26 cellular contexts compared by ENCODE assay signal in genomic region chr17:79167486-79167885, GRCh38.
"Had no signal": no experiment of that assay in that cellular context is flagged by ENCODE, and none has a peak within 500 bp of the region (broad histone marks: within the 10 kb centered on the region; RNA-seq: fewer than 3 reads in every experiment).

No MANE protein-coding gene starts in this region.

- H3K4me3 ChIP-seq: stomach, suprapubic skin, testis, thoracic aorta, thyroid gland, tibial nerve, transverse colon, upper lobe of left lung, upper lobe of right lung, uterus, vagina had no signal

- H3K36me3 Mint-ChIP-seq: stimulated activated effector memory CD8-positive, alpha-beta T cell treated with anti-CD3 and anti-CD28 coated beads, Interleukin-12 subunit alpha, Interleukin-12 subunit beta, amount 100 ng/mL, for 72 hours; stimulated activated memory B cell treated with anti-CD40 and anti-IgM and Interleukin-4, amounts not matched to agents 10 μg/mL and 1 μg/mL and 100 μg/mL, for 72 hours; stimulated activated naive B cell treated with anti-CD40 and anti-IgM and Interleukin-4, amounts not matched to agents 10 μg/mL and 1 μg/mL and 100 μg/mL, for 72 hours; type B pancreatic cell had no signal

- H3K36me3 ChIP-seq: stomach, suprapubic skin, thoracic aorta, thyroid gland, tibial nerve, transverse colon, upper lobe of left lung, upper lobe of right lung, uterus, vagina had no signal

- H3K27ac ChIP-seq: stomach, suprapubic skin, testis, thoracic aorta, thyroid gland, tibial nerve, transverse colon, upper lobe of left lung, upper lobe of right lung, uterus, vagina had no signal

- H3K27me3 Mint-ChIP-seq: stimulated activated naive CD8-positive, alpha-beta T cell treated with anti-CD3 and anti-CD28 coated beads, Interleukin-15, Interleukin-2, amounts not matched to agents 100 ng/mL and 50 ng/mL, for 24 hours had no signal

- H3K27me3 ChIP-seq: testis, thyroid gland, uterus, vagina had no signal

- H3K4me1 ChIP-seq: stomach, suprapubic skin, testis, thyroid gland, tibial nerve, transverse colon, upper lobe of left lung, upper lobe of right lung, uterus, vagina had no signal

- H3K9me3 ChIP-seq: stomach, suprapubic skin, testis, thoracic aorta, thyroid gland, tibial nerve, transverse colon, upper lobe of left lung, upper lobe of right lung, uterus, vagina had no signal

- H3K4me3 Mint-ChIP-seq: stimulated activated effector memory CD8-positive, alpha-beta T cell treated with anti-CD3 and anti-CD28 coated beads, Interleukin-12 subunit alpha, Interleukin-12 subunit beta, amount 100 ng/mL, for 72 hours; stimulated activated memory B cell treated with anti-CD40 and anti-IgM and Interleukin-4, amounts not matched to agents 10 μg/mL and 1 μg/mL and 100 μg/mL, for 72 hours; stimulated activated naive B cell treated with anti-CD40 and anti-IgM and Interleukin-4, amounts not matched to agents 10 μg/mL and 1 μg/mL and 100 μg/mL, for 72 hours; stimulated activated naive CD8-positive, alpha-beta T cell treated with anti-CD3 and anti-CD28 coated beads, Interleukin-15, amount 100 ng/mL, for 72 hours; stimulated activated naive CD8-positive, alpha-beta T cell treated with anti-CD3 and anti-CD28 coated beads, Interleukin-15, Interleukin-2, amounts not matched to agents 100 ng/mL and 50 ng/mL, for 24 hours; type B pancreatic cell had no signal

- ATAC-seq: stimulated activated effector memory CD8-positive, alpha-beta T cell treated with anti-CD3 and anti-CD28 coated beads, Interleukin-12 subunit alpha, Interleukin-12 subunit beta, amount 100 ng/mL, for 72 hours; stimulated activated memory B cell treated with anti-CD40 and anti-IgM and Interleukin-4, amounts not matched to agents 10 μg/mL and 1 μg/mL and 100 μg/mL, for 72 hours; stimulated activated naive B cell treated with anti-CD40 and anti-IgM and Interleukin-4, amounts not matched to agents 10 μg/mL and 1 μg/mL and 100 μg/mL, for 72 hours; stimulated activated naive CD8-positive, alpha-beta T cell treated with anti-CD3 and anti-CD28 coated beads, Interleukin-15, amount 100 ng/mL, for 72 hours; stimulated activated naive CD8-positive, alpha-beta T cell treated with anti-CD3 and anti-CD28 coated beads, Interleukin-15, Interleukin-2, amounts not matched to agents 100 U/mL and 50 U/mL, for 24 hours; upper lobe of right lung had no signal

- H3K27ac Mint-ChIP-seq: stimulated activated effector memory CD8-positive, alpha-beta T cell treated with anti-CD3 and anti-CD28 coated beads, Interleukin-12 subunit alpha, Interleukin-12 subunit beta, amount 100 ng/mL, for 72 hours; stimulated activated memory B cell treated with anti-CD40 and anti-IgM and Interleukin-4, amounts not matched to agents 10 μg/mL and 1 μg/mL and 100 μg/mL, for 72 hours; stimulated activated naive B cell treated with anti-CD40 and anti-IgM and Interleukin-4, amounts not matched to agents 10 μg/mL and 1 μg/mL and 100 μg/mL, for 72 hours; stimulated activated naive CD8-positive, alpha-beta T cell treated with anti-CD3 and anti-CD28 coated beads, Interleukin-15, amount 100 ng/mL, for 72 hours; stimulated activated naive CD8-positive, alpha-beta T cell treated with anti-CD3 and anti-CD28 coated beads, Interleukin-15, Interleukin-2, amounts not matched to agents 100 ng/mL and 50 ng/mL, for 24 hours; type B pancreatic cell had no signal

- H3K9me3 Mint-ChIP-seq: stimulated activated effector memory CD8-positive, alpha-beta T cell treated with anti-CD3 and anti-CD28 coated beads, Interleukin-12 subunit alpha, Interleukin-12 subunit beta, amount 100 ng/mL, for 72 hours; stimulated activated memory B cell treated with anti-CD40 and anti-IgM and Interleukin-4, amounts not matched to agents 10 μg/mL and 1 μg/mL and 100 μg/mL, for 72 hours; stimulated activated naive B cell treated with anti-CD40 and anti-IgM and Interleukin-4, amounts not matched to agents 10 μg/mL and 1 μg/mL and 100 μg/mL, for 72 hours; stimulated activated naive CD8-positive, alpha-beta T cell treated with anti-CD3 and anti-CD28 coated beads, Interleukin-15, amount 100 ng/mL, for 72 hours; stimulated activated naive CD8-positive, alpha-beta T cell treated with anti-CD3 and anti-CD28 coated beads, Interleukin-15, Interleukin-2, amounts not matched to agents 100 ng/mL and 50 ng/mL, for 24 hours; type B pancreatic cell had no signal

- DNase-seq: stimulated activated CD4-positive, alpha-beta T cell treated with anti-CD3 and anti-CD28 coated beads, Interleukin-2, amount 100 ng/mL, for 48 hours; stimulated activated CD4-positive, alpha-beta T cell treated with anti-CD3 and anti-CD28 coated beads, Interleukin-4, amount 100 ng/mL, for 1 hour; stimulated activated CD4-positive, alpha-beta T cell treated with anti-CD3 and anti-CD28 coated beads, Interleukin-4, amount 100 ng/mL, for 24 hours; stimulated activated CD4-positive, alpha-beta T cell treated with anti-CD3 and anti-CD28 coated beads, Interleukin-4, amount 100 ng/mL, for 4 hours; stimulated activated CD8-positive, alpha-beta memory T cell treated with anti-CD3 and anti-CD28 coated beads, Interleukin-4, amount 100 ng/mL, for 48 hours; stimulated activated naive B cell treated with anti-CD40 and anti-IgM and Interleukin-4, amounts not matched to agents 10 μg/mL and 1 μg/mL and 100 μg/mL, for 72 hours; stimulated activated naive CD4-positive, alpha-beta T cell; stimulated activated naive CD4-positive, alpha-beta T cell treated with Interleukin-2 at 50 U/mL for 16 hours; stimulated activated naive CD8-positive, alpha-beta T cell treated with anti-CD3 and anti-CD28 coated beads, Interleukin-15, amount 100 ng/mL, for 72 hours; stimulated activated naive CD8-positive, alpha-beta T cell treated with anti-CD3 and anti-CD28 coated beads, Interleukin-15, Interleukin-2, amounts not matched to agents 100 U/mL and 50 U/mL, for 24 hours; stomach; testis; thyroid gland; transverse colon; trophoblast cell; upper lobe of right lung; uterus had no signal

- H3K4me1 Mint-ChIP-seq: stimulated activated effector memory CD8-positive, alpha-beta T cell treated with anti-CD3 and anti-CD28 coated beads, Interleukin-12 subunit alpha, Interleukin-12 subunit beta, amount 100 ng/mL, for 72 hours; stimulated activated memory B cell treated with anti-CD40 and anti-IgM and Interleukin-4, amounts not matched to agents 10 μg/mL and 1 μg/mL and 100 μg/mL, for 72 hours; stimulated activated naive B cell treated with anti-CD40 and anti-IgM and Interleukin-4, amounts not matched to agents 10 μg/mL and 1 μg/mL and 100 μg/mL, for 72 hours; stimulated activated naive CD8-positive, alpha-beta T cell treated with anti-CD3 and anti-CD28 coated beads, Interleukin-15, amount 100 ng/mL, for 72 hours had no signal
